Comparison of ENCODE assay signal across 8 cellular contexts in the genomic region with DNA sequence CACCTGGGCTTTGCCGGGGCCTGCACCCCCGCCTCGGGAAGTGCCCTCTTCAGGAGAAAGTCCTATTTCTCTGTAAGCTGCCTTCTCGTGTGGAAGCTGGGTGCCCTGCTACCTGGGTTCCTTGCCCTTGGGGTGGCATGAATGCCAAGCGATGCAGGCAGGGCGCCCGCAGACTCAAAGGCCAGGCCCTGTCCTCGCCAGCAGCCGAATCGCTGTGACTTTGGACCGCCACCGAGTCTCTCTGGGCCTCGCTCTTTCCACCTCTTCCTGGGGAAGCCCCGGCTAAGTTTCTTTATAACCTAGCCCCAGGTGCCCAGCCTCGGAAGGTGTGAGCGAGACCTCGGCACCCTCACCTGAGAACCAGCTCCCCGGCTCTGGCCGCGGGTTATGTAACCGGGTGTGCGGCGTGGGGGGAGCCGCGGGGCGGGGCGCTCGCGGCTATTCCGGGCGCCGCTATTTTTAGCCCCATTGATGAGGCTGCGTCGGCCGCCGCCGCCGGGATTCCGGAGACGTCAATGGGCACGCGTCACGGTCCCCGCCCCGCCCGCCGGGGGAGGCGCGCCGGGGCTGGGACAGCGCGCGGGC. TPM values are rescaled to one million over a fixed set of nuclear protein-coding genes. Genes with fewer than 3 reads are reported as not detected.
DNase-seq lines count a peak whose midpoint lies in the region; ATAC-seq, FAIRE-seq and TF ChIP-seq lines count a peak whose summit lies in the region.

No MANE protein-coding gene starts in this region.

- TF ChIP-seq CTCF in Calu3 (IDR thresholded peaks at IDR 0.05; ENCODE audit: unreplicated experiment) (no peak), NB4 (IDR thresholded peaks at IDR 0.05; ENCODE audit: low read depth, low read length) (no peak), activated B cell treated with CpG ODN at 0.5 μM for 24 hours (IDR thresholded peaks at IDR 0.05) (no peak), bronchial epithelial cell (IDR thresholded peaks at IDR 0.05; ENCODE audit: insufficient read depth, low read length, severe bottlenecking) (no peak), spleen (IDR thresholded peaks at IDR 0.05 in 8 of 11, conservative IDR thresholded peaks at IDR 0.05 in 3 of 11) (no peak)

- DNase-seq in Calu3, result peak; percentile 84
- DNase-seq in NB4 (ENCODE audit: low read depth), result peak; percentile 77
- DNase-seq in activated B cell treated with CpG ODN at 0.5 μM for 24 hours, result peak; percentile 85
- DNase-seq in bronchial epithelial cell (ENCODE audit: low read depth), result peak; percentile 55
- peak; percentile 85 to 87 (median 86) for DNase-seq in immature natural killer cell
- peak; percentile 93 for DNase-seq in spleen
- DNase-seq in GF-D8 (lab: John Stamatoyannopoulos, UW), result no peak

- H3K4me3 Mint-ChIP-seq in Calu3 (ENCODE audit: low read depth, unreplicated experiment) (peak overlapping the region; percentile 74), activated B cell treated with CpG ODN at 0.5 μM for 24 hours (peak overlapping the region; percentile 76), immature natural killer cell (peak overlapping the region in 4 of 5 donors; percentile 17 to 73 (median 63))

- H3K36me3 ChIP-seq in bronchial epithelial cell (ENCODE audit: control insufficient read depth, insufficient read depth, low read length) (no peaks in the 10 kb centered on the region), spleen (no peaks in the 10 kb centered on the region)

- peaks cover 18 to 87% (median 64%) of the 10 kb centered on the region in 6 donors for H3K4me1 ChIP-seq in spleen

- H3K27me3 ChIP-seq in bronchial epithelial cell (ENCODE audit: control insufficient read depth, insufficient read depth, low read length) (no peaks in the 10 kb centered on the region), spleen (replicated peaks in 1 of 7) (peaks cover 0 to 18% (median 0%) of the 10 kb centered on the region in 7 donors)

- no peak for FAIRE-seq in bronchial epithelial cell (lab: Jason Lieb, UNC)

- CTCF ChIA-PET in Calu3 (lab: Charles Lee) (interaction anchor here (0.5 to 1.2 kb wide), 2 partner anchors 46 to 69 kb away, joined by 3 to 4 read pairs; no protein-coding TSS in a partner anchor), activated B cell treated with CpG ODN at 0.5 μM for 24 hours (lab: Charles Lee) (interaction anchor here (1.7 to 4.5 kb wide), 2 partner anchors 11 to 14 kb away, joined by 6 to 31 read pairs; no protein-coding TSS in a partner anchor)

- TF ChIP-seq POLR2A in NB4 (IDR thresholded peaks at IDR 0.05; ENCODE audit: extremely low read depth, insufficient read length), result no peak
- no peak for TF ChIP-seq POLR2A in spleen (IDR thresholded peaks at IDR 0.05)

- H3K4me3 ChIP-seq in NB4 (ENCODE audit: low read depth, low read length), result no peak overlapping the region
- H3K4me3 ChIP-seq in bronchial epithelial cell (ENCODE audit: low read depth, low read length), result peak overlapping the region; percentile 30
- H3K4me3 ChIP-seq in spleen, result peak overlapping the region in 7 of 8 donors; percentile 23 to 71 (median 42)

- H3K4me1 Mint-ChIP-seq in Calu3 (ENCODE audit: low read depth, unreplicated experiment) (peaks cover 11% of the 10 kb centered on the region), activated B cell treated with CpG ODN at 0.5 μM for 24 hours (peaks cover 77% of the 10 kb centered on the region), immature natural killer cell (peaks cover 25 to 38% of the 10 kb centered on the region in 2 donors)

- intact Hi-C loops in Calu3 (cut with micrococcal nuclease; ENCODE audit: unreplicated experiment), result no loop called here
- intact Hi-C loops in activated B cell treated with CpG ODN at 0.5 μM for 24 hours (cut with micrococcal nuclease), result no loop called here
- intact Hi-C loops in spleen (cut with DNase I; ENCODE audit: low total_unique reads), result no loop called here

- H3K27ac Mint-ChIP-seq in Calu3 (ENCODE audit: unreplicated experiment) (no peak overlapping the region), activated B cell treated with CpG ODN at 0.5 μM for 24 hours (peak overlapping the region; percentile 64), immature natural killer cell (peak overlapping the region in 5 of 6 donors; percentile 67 to 94 (median 87))

- 7 to 40% (median 10%) methylated on average over 6 to 53 of the region's 53 CpGs for WGBS in spleen, 5 donors

- no peaks in the 10 kb centered on the region for H3K9me3 ChIP-seq in spleen

- no TSS peak for BruUV-seq in Calu3 (replicated peaks; lab: Mats Ljungman, UMichigan)

- no peaks in the 10 kb centered on the region for H3K9me3 Mint-ChIP-seq in Calu3 (ENCODE audit: low read depth, unreplicated experiment)
- H3K9me3 Mint-ChIP-seq in activated B cell treated with CpG ODN at 0.5 μM for 24 hours, result no peaks in the 10 kb centered on the region
- H3K9me3 Mint-ChIP-seq in immature natural killer cell, result no peaks in the 10 kb centered on the region

- H3K36me3 Mint-ChIP-seq in Calu3 (ENCODE audit: insufficient read depth, unreplicated experiment) (peaks cover 37% of the 10 kb centered on the region), activated B cell treated with CpG ODN at 0.5 μM for 24 hours (ENCODE audit: low read depth) (no peaks in the 10 kb centered on the region), immature natural killer cell (no peaks in the 10 kb centered on the region)

- H3K27me3 Mint-ChIP-seq in Calu3 (ENCODE audit: unreplicated experiment) (no peaks in the 10 kb centered on the region), activated B cell treated with CpG ODN at 0.5 μM for 24 hours (no peaks in the 10 kb centered on the region), immature natural killer cell (ENCODE audit: low read depth in 3 of 3) (peaks cover 7 to 23% (median 10%) of the 10 kb centered on the region in 3 donors)

- ATAC-seq in GM21737 (IDR thresholded peaks at IDR 0.05; ENCODE audit: unreplicated experiment), result peak; percentile 37
- ATAC-seq in activated B cell treated with CpG ODN at 0.5 μM for 24 hours (ENCODE audit: low read depth), result peak; percentile 42

- POLR2A ChIA-PET in activated B cell treated with CpG ODN at 0.5 μM for 24 hours (lab: Charles Lee), result interaction anchor here (0.6 to 6.6 kb wide), 10 partner anchors 9 to 82 kb away, joined by 3 to 94 read pairs (median 5); partner anchors contain the start of genes ATG101, NR4A1 and TAMALIN

- peak overlapping the region in 7 of 8 donors; percentile 6 to 89 (median 72) for H3K27ac ChIP-seq in spleen

RNA-seq across cellular contexts. Expression of gene NR4A1, which starts 14.6 kb away (rescaled TPM):
- total RNA-seq in Calu3 (2022) (18.0 and 18.9 TPM in 2 replicates), activated B cell treated with CpG ODN at 0.5 μM for 24 hours (18.8 and 24.2 TPM in 2 replicates), bronchial epithelial cell (0.38 and 0.79 TPM in 2 replicates), spleen (100 to 1,000 TPM in 1 of 7 donors, 10 to 100 TPM in 6; 12.0 to 113 (median 58.4) TPM)
- polyA plus RNA-seq in immature natural killer cell (1 to 10 TPM in 2 of 3 donors, under 1 TPM in 1; 0.83 to 2.1 (median 1.3) TPM), spleen (10 to 100 TPM; 11.8 to 43.5 (median 13.7) TPM)

RNA-seq across cellular contexts. Expression of gene TAMALIN, which starts 29.9 kb away (rescaled TPM):
- total RNA-seq in Calu3 (2022) (0.34 TPM in 1 of 2 replicates, not detected in the other), activated B cell treated with CpG ODN at 0.5 μM for 24 hours (47.6 and 52.8 TPM in 2 replicates), bronchial epithelial cell (under 0.01 TPM in 1 of 2 replicates, not detected in the other), spleen (100 to 1,000 TPM in 1 of 7 donors, 10 to 100 TPM in 6; 31.7 to 141 (median 69.5) TPM)
- polyA plus RNA-seq in immature natural killer cell (1 to 10 TPM; 1.1 to 3.1 (median 1.2) TPM), spleen (10 to 100 TPM; 25.5 to 38.2 (median 35.2) TPM)

RNA-seq across cellular contexts. Expression of gene ATG101, which starts 33.1 kb away (rescaled TPM):
- total RNA-seq in Calu3 (2022), result 32.8 and 35.0 TPM in 2 replicates
- 25.6 and 32.5 TPM in 2 replicates for total RNA-seq in activated B cell treated with CpG ODN at 0.5 μM for 24 hours
- total RNA-seq in bronchial epithelial cell, result 153 and 181 TPM in 2 replicates
- 10 to 100 TPM; 25.8 to 50.8 (median 32.2) TPM for polyA plus RNA-seq in immature natural killer cell
- 10 to 100 TPM; 23.5 to 40.1 (median 32.3) TPM for total RNA-seq in spleen
- 10 to 100 TPM; 32.0 to 81.1 (median 35.3) TPM for polyA plus RNA-seq in spleen

RNA-seq across cellular contexts. Expression of gene SMIM41, which starts 42.8 kb away (rescaled TPM):
- total RNA-seq in Calu3 (2022) (not detected in 2 replicates), activated B cell treated with CpG ODN at 0.5 μM for 24 hours (0.24 TPM in 1 of 2 replicates, not detected in the other), bronchial epithelial cell (0.13 and 0.26 TPM in 2 replicates), spleen (1 to 10 TPM in 6 of 7 donors, under 1 TPM in 1; 0.64 to 8.1 (median 4.9) TPM)
- polyA plus RNA-seq in immature natural killer cell (not detected), spleen (1 to 10 TPM in 2 of 3 donors, under 1 TPM in 1; 0.85 to 1.7 (median 1.1) TPM)

Comparison
In these comparisons a context has a peak if more than half of its experiments do, and no peak if none do; other contexts are left out.
1. RNA of gene TAMALIN, which starts 29.9 kb away (total RNA-seq): 31.7 to 141 TPM in spleen and 47.6 to 52.8 TPM in activated B cell treated with CpG ODN at 0.5 μM for 24 hours; 0.34 TPM in Calu3 and under 0.01 TPM in bronchial epithelial cell; every median in the first group is over 10 times any median in the second.
2. Peak in every context shown above with its lines, with median percentiles within 50 percentile points of each other: H3K4me3 Mint-ChIP-seq.